Comparison of ENCODE assay signal across 2 cellular contexts in the genomic region with DNA sequence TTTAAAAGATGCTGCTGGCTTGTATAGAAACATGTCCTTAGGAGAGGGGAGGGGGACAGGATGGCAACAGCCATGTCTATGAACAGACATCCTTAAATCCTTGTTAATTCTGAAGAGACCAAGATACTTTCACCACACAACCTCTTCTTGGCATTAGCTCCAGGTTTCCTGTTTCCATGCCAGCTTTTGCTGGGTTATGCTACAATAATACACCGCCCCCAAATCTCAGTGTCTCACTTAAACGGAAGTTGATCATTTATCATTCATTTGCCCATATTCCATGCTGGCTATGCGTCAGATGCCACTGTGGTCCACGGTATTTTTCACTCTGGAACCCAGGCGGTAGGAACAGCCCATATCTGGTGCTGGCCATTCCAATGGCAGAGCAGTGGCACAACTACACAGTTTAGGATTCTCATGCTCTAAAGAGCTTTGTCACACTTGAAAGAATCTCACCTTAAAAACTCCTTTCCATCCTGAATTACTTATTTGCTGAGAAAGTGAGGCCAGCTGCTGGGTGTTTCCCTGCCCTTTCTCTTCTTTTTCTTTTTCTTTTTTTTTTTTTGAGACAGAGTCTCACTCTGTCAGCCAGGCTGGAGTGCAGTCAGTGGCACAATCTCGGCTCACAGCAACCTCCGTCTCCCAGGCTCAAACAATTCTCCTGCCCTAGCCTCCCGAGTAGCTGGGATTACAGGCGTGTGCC.
A peak's percentile ranks its signal among the peaks of the same experiment; 100 is the strongest.
TF ChIP-seq lines count a peak whose summit lies in the region.

No MANE protein-coding gene starts in this region.

TF ChIP-seq in IMR-90, 13 proteins besides CTCF, POLR2A, EP300 and RAD21:
- TF ChIP-seq MAFK (IDR thresholded peaks at IDR 0.05; ENCODE audit: low read depth, low read length) (no peak), NFE2L2 (IDR thresholded peaks at IDR 0.05; ENCODE audit: low read depth, low read length) (no peak), RFX5 (IDR thresholded peaks at IDR 0.05; ENCODE audit: low read depth, low read length) (no peak), MAZ (IDR thresholded peaks at IDR 0.05; ENCODE audit: borderline replicate concordance, low read depth, low read length) (no peak), ELK1 (IDR thresholded peaks at IDR 0.05; ENCODE audit: borderline replicate concordance, low read depth, low read length) (no peak), SMC3 (IDR thresholded peaks at IDR 0.05; ENCODE audit: low read depth, low read length) (no peak), USF2 (IDR thresholded peaks at IDR 0.05; ENCODE audit: low read depth, low read length) (no peak), CHD1 (IDR thresholded peaks at IDR 0.05; ENCODE audit: low read depth, low read length) (no peak), BHLHE40 (IDR thresholded peaks at IDR 0.05; ENCODE audit: low read depth, low read length) (no peak), RCOR1 (IDR thresholded peaks at IDR 0.05; ENCODE audit: insufficient replicate concordance, low read length) (no peak), FOS (IDR thresholded peaks at IDR 0.05; ENCODE audit: low read depth, low read length) (no peak), CEBPB (IDR thresholded peaks at IDR 0.05; ENCODE audit: low read depth, low read length) (no peak)

TF ChIP-seq in K562, 482 proteins besides CTCF, POLR2A, EP300 and RAD21:
- no peak for TF ChIP-seq TCFL5 (CRISPR knock-in tag; conservative IDR thresholded peaks at IDR 0.05)
- no peak for TF ChIP-seq ZNF384 (IDR thresholded peaks at IDR 0.05; ENCODE audit: low read depth, low read length)
- TF ChIP-seq, protein P1, sequence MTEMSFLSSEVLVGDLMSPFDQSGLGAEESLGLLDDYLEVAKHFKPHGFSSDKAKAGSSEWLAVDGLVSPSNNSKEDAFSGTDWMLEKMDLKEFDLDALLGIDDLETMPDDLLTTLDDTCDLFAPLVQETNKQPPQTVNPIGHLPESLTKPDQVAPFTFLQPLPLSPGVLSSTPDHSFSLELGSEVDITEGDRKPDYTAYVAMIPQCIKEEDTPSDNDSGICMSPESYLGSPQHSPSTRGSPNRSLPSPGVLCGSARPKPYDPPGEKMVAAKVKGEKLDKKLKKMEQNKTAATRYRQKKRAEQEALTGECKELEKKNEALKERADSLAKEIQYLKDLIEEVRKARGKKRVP (CRISPR knock-in tag; IDR thresholded peaks at IDR 0.05) = no peak
- TF ChIP-seq ZFP30 (CRISPR knock-in tag; IDR thresholded peaks at IDR 0.05; ENCODE audit: borderline replicate concordance) = no peak
- TF ChIP-seq PHF8 (IDR thresholded peaks at IDR 0.05; ENCODE audit: borderline replicate concordance, low read length) = no peak
- TF ChIP-seq, protein P2, sequence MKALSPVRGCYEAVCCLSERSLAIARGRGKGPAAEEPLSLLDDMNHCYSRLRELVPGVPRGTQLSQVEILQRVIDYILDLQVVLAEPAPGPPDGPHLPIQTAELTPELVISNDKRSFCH (CRISPR knock-in tag; IDR thresholded peaks at IDR 0.05) = no peak
- TF ChIP-seq, protein P2 (tag; IDR thresholded peaks at IDR 0.05) = 0 out of 2 replicates have a peak, but pooled peaks have one; percentile 6
- no peak for TF ChIP-seq SOX6 (IDR thresholded peaks at IDR 0.05)
- no peak for TF ChIP-seq ZNF175 (CRISPR knock-in tag; IDR thresholded peaks at IDR 0.05; ENCODE audit: low read depth)
- no peak for TF ChIP-seq HDAC6 (IDR thresholded peaks at IDR 0.05; ENCODE audit: low read depth, low read length)
